11 cellular contexts compared by ENCODE assay signal in genomic region chr13:73698859-73699258, GRCh38.
"Had no signal": no experiment of that assay in that cellular context is flagged by ENCODE, and none has a peak within 500 bp of the region (broad histone marks: within the 10 kb centered on the region; RNA-seq: fewer than 3 reads in every experiment).

No MANE protein-coding gene starts in this region.

- H3K27me3 Mint-ChIP-seq: activated naive CD8-positive, alpha-beta T cell; stimulated activated naive B cell treated with anti-CD40 and anti-IgM and Interleukin-4, amounts not matched to agents 10 μg/mL and 1 μg/mL and 100 μg/mL, for 72 hours had no signal

- H3K27me3 ChIP-seq: esophagus squamous epithelium, tibial nerve, vagina had no signal

- H3K9me3 Mint-ChIP-seq: stimulated activated naive B cell treated with anti-CD40 and anti-IgM and Interleukin-4, amounts not matched to agents 10 μg/mL and 1 μg/mL and 100 μg/mL, for 72 hours had no signal

- DNase-seq: activated CD4-positive, alpha-beta T cell treated with anti-CD3 and anti-CD28 coated beads, Interleukin-2, amount 50 U/mL, for 4 hours; activated T-cell treated with anti-CD3 and anti-CD28 coated beads, Interleukin-2, amount 50 U/mL, for 1 hour; aorta; esophagus squamous epithelium; kidney glomerular epithelial cell; right cardiac atrium; stimulated activated naive B cell treated with anti-CD40 and anti-IgM and Interleukin-4, amounts not matched to agents 10 μg/mL and 1 μg/mL and 100 μg/mL, for 72 hours; T-helper 2 cell had no signal

- H3K4me1 ChIP-seq: vagina had no signal

- H3K9me3 ChIP-seq: esophagus squamous epithelium, tibial nerve, vagina had no signal

- H3K27ac Mint-ChIP-seq: stimulated activated naive B cell treated with anti-CD40 and anti-IgM and Interleukin-4, amounts not matched to agents 10 μg/mL and 1 μg/mL and 100 μg/mL, for 72 hours had no signal

- H3K4me3 ChIP-seq: esophagus squamous epithelium, tibial nerve, vagina had no signal

- ATAC-seq: right cardiac atrium; stimulated activated naive B cell treated with anti-CD40 and anti-IgM and Interleukin-4, amounts not matched to agents 10 μg/mL and 1 μg/mL and 100 μg/mL, for 72 hours had no signal

- H3K27ac ChIP-seq: esophagus squamous epithelium, tibial nerve, vagina had no signal

- H3K4me3 Mint-ChIP-seq: activated naive CD8-positive, alpha-beta T cell; stimulated activated naive B cell treated with anti-CD40 and anti-IgM and Interleukin-4, amounts not matched to agents 10 μg/mL and 1 μg/mL and 100 μg/mL, for 72 hours had no signal
